In genomic region chr17:78504156-78504925, GRCh38 we compare ENCODE assay signal across 17 cellular contexts.
DNase-seq lines count a peak whose midpoint lies in the region; FAIRE-seq and TF ChIP-seq lines count a peak whose summit lies in the region.
"Had no signal": no experiment of that assay in that cellular context is flagged by ENCODE, and none has a peak within 500 bp of the region (broad histone marks: within the 10 kb centered on the region; RNA-seq: fewer than 3 reads in every experiment).

No MANE protein-coding gene starts in this region.

- WGBS in thyroid gland, 2 donors: 84 to 87% methylated on average over 21 of the region's 21 CpGs

- no peak overlapping the region for H3K9ac ChIP-seq in kidney (ENCODE audit: low read length in 2 of 2)

- H3K4me3 ChIP-seq in kidney (ENCODE audit: low read length in 2 of 2) (no peak overlapping the region), thyroid gland (replicated peaks in 1 of 3) (no peak overlapping the region)

- no peaks in the 10 kb centered on the region for H3K36me3 ChIP-seq in kidney (ENCODE audit: control insufficient read depth in 1 of 2, insufficient read depth in 2 of 2, low read length in 2 of 2)
- no peaks in the 10 kb centered on the region for H3K36me3 ChIP-seq in thyroid gland

- TF ChIP-seq CTCF in RWPE1 (conservative IDR thresholded peaks at IDR 0.05; ENCODE audit: low read depth) (no peak), kidney (IDR thresholded peaks at IDR 0.05; ENCODE audit: borderline replicate concordance, extremely low read depth, insufficient read depth) (no peak), thyroid gland (IDR thresholded peaks at IDR 0.05) (no peak)

- H3K9me3 ChIP-seq in kidney (ENCODE audit: control insufficient read depth in 1 of 2, low read length in 2 of 2) (no peaks in the 10 kb centered on the region), thyroid gland (no peaks in the 10 kb centered on the region)
- H3K9me3 ChIP-seq: Caco-2 had no signal

- DNase-seq in RWPE1 (ENCODE audit: low spot score) (no peak), kidney (peak; percentile 32), thyroid gland (no peak), SHP77 treated with DMSO at 0.1 percent for 48 hours (lab: John Stamatoyannopoulos, UW) (no peak), MV-4-11 (lab: John Stamatoyannopoulos, UW) (no peak), DMS79 (lab: John Stamatoyannopoulos, UW) (no peak)
- DNase-seq: AML-193; CD4-positive, alpha-beta T cell; GF-D8; GOT3; H7; HFFc6 had no signal

- POLR2A ChIA-PET in RWPE1 (lab: Yijun Ruan, JAX; ENCODE audit: low non-redundant PET): no interaction called here

- H3K27me3 ChIP-seq in thyroid gland: no peaks in the 10 kb centered on the region

- intact Hi-C loops in kidney (cut with DNase I) (no loop called here), thyroid gland (cut with DNase I) (loop anchor here (5.0 kb wide), 1 partner anchor 203 kb away; no protein-coding TSS in a partner anchor)

- CTCF ChIA-PET in RWPE1 (lab: Yijun Ruan, JAX): no interaction called here

- H3K27ac ChIP-seq in RWPE1 (peak overlapping the region; percentile 54; the same call in 1 of the 2 replicates), kidney (ENCODE audit: low read depth in 2 of 2, low read length in 2 of 2) (no peak overlapping the region), thyroid gland (peak overlapping the region in 2 of 3 donors; percentile 61 to 65)
- H3K27ac ChIP-seq: C4-2B, HL-60 had no signal

- H3K4me1 ChIP-seq in kidney (ENCODE audit: control insufficient read depth in 1 of 2, insufficient read depth in 1 of 2, low read depth in 1 of 2, low read length in 2 of 2): no peaks in the 10 kb centered on the region
- H3K4me1 ChIP-seq in thyroid gland: peaks cover 0 to 9% of the 10 kb centered on the region in 2 donors

- FAIRE-seq in kidney (lab: Jason Lieb, UNC): no peak
- FAIRE-seq: A204.1, D721Med had no signal

- no peak for TF ChIP-seq POLR2A in thyroid gland (IDR thresholded peaks at IDR 0.05)

Comparison
In these comparisons a context has a peak if more than half of its experiments do, and no peak if none do; other contexts are left out.
1. H3K27ac ChIP-seq: peak in RWPE1 (single experiment) and thyroid gland (2 of 3); none in kidney (0 of 2).